Comparison of ENCODE assay signal across 8 cellular contexts in the genomic region with DNA sequence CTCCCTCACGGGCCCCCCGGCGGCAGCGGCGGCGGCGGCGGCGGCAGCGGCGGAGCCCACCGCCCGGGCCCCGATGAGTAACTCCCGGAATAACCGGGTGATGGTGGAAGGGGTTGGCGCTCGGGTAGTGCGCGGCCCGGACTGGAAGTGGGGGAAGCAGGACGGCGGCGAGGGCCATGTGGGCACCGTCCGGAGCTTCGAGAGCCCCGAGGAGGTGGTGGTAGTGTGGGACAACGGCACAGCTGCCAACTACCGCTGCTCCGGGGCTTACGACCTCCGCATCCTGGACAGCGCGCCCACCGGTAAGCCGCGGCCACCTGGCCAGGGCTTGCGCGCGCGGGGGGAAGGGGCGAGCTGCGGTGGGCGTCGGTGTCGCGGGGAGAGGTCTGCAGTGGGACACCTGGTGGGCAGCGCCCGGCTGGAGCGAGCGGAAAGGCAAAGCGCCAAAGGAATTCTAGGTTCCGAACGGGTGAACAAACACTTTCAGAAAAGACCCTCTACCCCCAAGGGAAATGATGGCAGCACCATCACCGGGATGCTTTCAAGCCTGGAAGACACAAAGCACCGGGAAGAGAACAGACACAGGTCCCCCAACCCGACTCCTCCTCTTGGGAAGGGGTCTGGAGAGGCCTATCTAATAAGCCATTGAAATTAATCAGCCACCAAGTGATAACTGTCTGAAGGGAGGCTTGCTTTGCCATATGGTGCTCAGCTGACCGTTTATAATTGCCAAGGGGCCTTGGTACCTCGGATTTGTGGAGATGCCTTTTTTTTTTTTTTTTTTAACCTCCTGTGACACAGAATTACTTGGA. TPM values are rescaled to one million over a fixed set of nuclear protein-coding genes. Genes with fewer than 3 reads are reported as not detected.
DNase-seq lines count a peak whose midpoint lies in the region; ATAC-seq lines count a peak whose summit lies in the region.

No MANE protein-coding gene starts in this region.

- peak overlapping the region; percentile 89 for H3K9ac ChIP-seq in HUES48 (ENCODE audit: low read depth, low read length)
- peak overlapping the region; percentile 88 to 92 for H3K9ac ChIP-seq in duodenal mucosa (ENCODE audit: low read depth in 1 of 2, low read length in 2 of 2)
- peak overlapping the region; percentile 94 for H3K9ac ChIP-seq in mesenchymal stem cell (ENCODE audit: low read length)

- peak overlapping the region; percentile 85 to 91 for H3K27ac Mint-ChIP-seq in stimulated activated naive CD8-positive, alpha-beta T cell treated with anti-CD3 and anti-CD28 coated beads, Interleukin-15, amount 100 ng/mL, for 72 hours

- WGBS in mesenchymal stem cell = under 1% methylated on average over 44 of the region's 60 CpGs

- peak overlapping the region; percentile 95 for H3K4me2 ChIP-seq in mesenchymal stem cell (ENCODE audit: low read length, poor library complexity, severe bottlenecking)

- H3K4me1 Mint-ChIP-seq in stimulated activated naive CD8-positive, alpha-beta T cell treated with anti-CD3 and anti-CD28 coated beads, Interleukin-15, amount 100 ng/mL, for 72 hours = peaks cover 52% of the 10 kb centered on the region

- peak overlapping the region; percentile 85 to 89 for H3K4me3 Mint-ChIP-seq in stimulated activated naive CD8-positive, alpha-beta T cell treated with anti-CD3 and anti-CD28 coated beads, Interleukin-15, amount 100 ng/mL, for 72 hours

- peak overlapping the region; percentile 64 for H4K8ac ChIP-seq in mesenchymal stem cell (ENCODE audit: low read length)

- peaks cover 8% of the 10 kb centered on the region for H3K27me3 Mint-ChIP-seq in stimulated activated naive CD8-positive, alpha-beta T cell treated with anti-CD3 and anti-CD28 coated beads, Interleukin-15, amount 100 ng/mL, for 72 hours

- H3K27ac ChIP-seq in HUES48 (ENCODE audit: low read depth, low read length) (peak overlapping the region; percentile 98), duodenal mucosa (ENCODE audit: low read depth, low read length) (peak overlapping the region; percentile 37), mesenchymal stem cell (ENCODE audit: low read length, poor library complexity, severe bottlenecking) (no peak overlapping the region)

- peak; percentile 70 for DNase-seq in D341Med (ENCODE audit: low spot score)
- peak; percentile 54 for DNase-seq in UCSD-AML1 (lab: John Stamatoyannopoulos, UW; ENCODE audit: unreplicated experiment)
- peak; percentile 43 for DNase-seq in mesenchymal stem cell
- DNase-seq in stimulated activated naive CD8-positive, alpha-beta T cell treated with anti-CD3 and anti-CD28 coated beads, Interleukin-15, amount 100 ng/mL, for 72 hours = peak in 1 of 2 donors; percentile 26
- DNase-seq in SKM-1 (lab: John Stamatoyannopoulos, UW; ENCODE audit: unreplicated experiment) = no peak

- H2BK120ac ChIP-seq in mesenchymal stem cell (ENCODE audit: low read depth, low read length) = peak overlapping the region; percentile 95

- peak overlapping the region in 1 of 2 experiments; percentile 100 for H3K14ac ChIP-seq in mesenchymal stem cell (ENCODE audit: low read length in 2 of 2)

- no peaks in the 10 kb centered on the region for H3K9me3 ChIP-seq in HUES48 (ENCODE audit: control insufficient read depth, insufficient read depth, low read length)
- no peaks in the 10 kb centered on the region for H3K9me3 ChIP-seq in duodenal mucosa (ENCODE audit: control insufficient read depth in 1 of 2, low read length in 2 of 2)
- H3K9me3 ChIP-seq in mesenchymal stem cell (ENCODE audit: control insufficient read depth, low read length) = no peaks in the 10 kb centered on the region

- H2AK5ac ChIP-seq in mesenchymal stem cell (ENCODE audit: low read length, severe bottlenecking) = no peak overlapping the region

- ATAC-seq in GM19467 (IDR thresholded peaks at IDR 0.05; ENCODE audit: unreplicated experiment) = peak; percentile 10
- peak; percentile 16 for ATAC-seq in stimulated activated naive CD8-positive, alpha-beta T cell treated with anti-CD3 and anti-CD28 coated beads, Interleukin-15, amount 100 ng/mL, for 72 hours

- no peak overlapping the region for H2BK5ac ChIP-seq in mesenchymal stem cell (ENCODE audit: low read depth, low read length, poor library complexity, severe bottlenecking)

- peak overlapping the region in 1 of 2 experiments; percentile 63 for H2BK12ac ChIP-seq in mesenchymal stem cell (ENCODE audit: low read length in 2 of 2)

- H3K36me3 ChIP-seq in HUES48 (ENCODE audit: control insufficient read depth, insufficient read depth, low read length) (no peaks in the 10 kb centered on the region), duodenal mucosa (ENCODE audit: control insufficient read depth in 1 of 2, insufficient read depth in 2 of 2, low read length in 2 of 2) (no peaks in the 10 kb centered on the region), mesenchymal stem cell (ENCODE audit: control insufficient read depth in 1 of 2, insufficient read depth in 2 of 2, low read depth in 1 of 2, low read length in 2 of 2) (no peaks in the 10 kb centered on the region)

- H3K9me3 Mint-ChIP-seq in stimulated activated naive CD8-positive, alpha-beta T cell treated with anti-CD3 and anti-CD28 coated beads, Interleukin-15, amount 100 ng/mL, for 72 hours = peaks cover 2 to 6% of the 10 kb centered on the region in 2 donors

- H3K27me3 ChIP-seq in HUES48 (ENCODE audit: control insufficient read depth, insufficient read depth, low read length) (no peaks in the 10 kb centered on the region), duodenal mucosa (ENCODE audit: control insufficient read depth in 1 of 2, insufficient read depth in 2 of 2, low read length in 2 of 2) (no peaks in the 10 kb centered on the region), mesenchymal stem cell (ENCODE audit: control insufficient read depth in 1 of 2, insufficient read depth in 1 of 2, low read length in 2 of 2) (no peaks in the 10 kb centered on the region)

- H3K4ac ChIP-seq in mesenchymal stem cell (ENCODE audit: low read depth in 1 of 2, low read length in 2 of 2) = peak overlapping the region; percentile 64 to 79

- H2AFZ ChIP-seq in mesenchymal stem cell (ENCODE audit: low read depth, low read length) = peak overlapping the region; percentile 96

- H3K23ac ChIP-seq in mesenchymal stem cell (ENCODE audit: low read length in 2 of 2) = peak overlapping the region in 1 of 2 experiments; percentile 83

- peak overlapping the region; percentile 80 for H2BK15ac ChIP-seq in mesenchymal stem cell (ENCODE audit: low read depth, poor library complexity, severe bottlenecking)

- peak overlapping the region; percentile 57 for H4K91ac ChIP-seq in mesenchymal stem cell (ENCODE audit: low read length)

- H3K18ac ChIP-seq in mesenchymal stem cell (ENCODE audit: low read depth in 1 of 2, low read length in 2 of 2) = peak overlapping the region; percentile 96 to 100

- H3K4me1 ChIP-seq in HUES48 (ENCODE audit: control insufficient read depth, insufficient read depth, low read length) (peaks cover 20% of the 10 kb centered on the region), duodenal mucosa (ENCODE audit: control insufficient read depth in 1 of 2, insufficient read depth in 2 of 2, low read length in 2 of 2) (peaks cover 0 to 11% of the 10 kb centered on the region in 2 donors), mesenchymal stem cell (ENCODE audit: control insufficient read depth, insufficient read depth, low read depth, low read length) (peaks cover 5% of the 10 kb centered on the region)

- peak overlapping the region; percentile 92 for H3K4me3 ChIP-seq in HUES48 (ENCODE audit: low read depth, low read length)
- H3K4me3 ChIP-seq in duodenal mucosa (ENCODE audit: low read depth in 1 of 2, low read length in 2 of 2) = peak overlapping the region; percentile 83 to 85
- peak overlapping the region; percentile 78 to 93 for H3K4me3 ChIP-seq in mesenchymal stem cell (ENCODE audit: insufficient read depth in 1 of 2, low read depth in 1 of 2, low read length in 2 of 2)

- H3K79me1 ChIP-seq in mesenchymal stem cell (replicated peaks; ENCODE audit: low read length, poor library complexity, severe bottlenecking) = peaks cover 2% of the 10 kb centered on the region

RNA-seq across cellular contexts. Expression of a gene that starts 1.1 kb away (rescaled TPM):
- polyA plus RNA-seq in mesenchymal stem cell (2013, experiment 1 of 2) = 13.8 TPM
- polyA plus RNA-seq in mesenchymal stem cell (2013, experiment 2 of 2) = 14.4 TPM

RNA-seq across cellular contexts. Expression of a gene that starts 37.1 kb away (rescaled TPM):
- 7.3 TPM for polyA plus RNA-seq in mesenchymal stem cell (2013, experiment 1 of 2)
- polyA plus RNA-seq in mesenchymal stem cell (2013, experiment 2 of 2) = 8.5 TPM
